Comparison of ENCODE assay signal across 10 cellular contexts in the genomic region with DNA sequence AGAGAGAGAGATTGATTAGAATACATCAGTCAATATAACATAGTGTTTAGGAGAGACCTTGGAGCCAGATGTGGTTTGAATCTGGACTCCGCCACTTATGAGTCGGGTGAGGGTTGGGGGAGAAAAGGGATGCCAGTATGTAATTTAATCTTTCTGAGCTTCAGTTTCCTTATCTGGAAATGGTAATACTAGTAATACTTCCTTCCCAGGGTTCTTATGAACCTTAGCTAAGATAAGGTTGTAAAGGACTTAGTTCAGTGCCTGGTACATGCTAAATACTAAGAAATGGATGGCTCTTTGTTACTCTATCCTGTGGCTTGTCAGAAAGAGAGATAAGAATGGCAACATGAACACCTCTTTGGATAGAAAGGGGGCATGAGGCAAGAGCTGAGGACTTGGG.
DNase-seq lines count a peak whose midpoint lies in the region; ATAC-seq, FAIRE-seq and TF ChIP-seq lines count a peak whose summit lies in the region.
"Had no signal": no experiment of that assay in that cellular context is flagged by ENCODE, and none has a peak within 500 bp of the region (broad histone marks: within the 10 kb centered on the region; RNA-seq: fewer than 3 reads in every experiment).

No MANE protein-coding gene starts in this region.

- no TSS peak for BruUV-seq in HepG2 (replicated peaks; lab: Mats Ljungman, UMichigan)

- TF ChIP-seq CTCF in coronary artery (IDR thresholded peaks at IDR 0.05): no peak
- TF ChIP-seq CTCF in tibial artery (IDR thresholded peaks at IDR 0.05): no peak
- no peak for TF ChIP-seq CTCF in HepG2 (CRISPR knock-in tag; IDR thresholded peaks at IDR 0.05)

- H4K20me1 ChIP-seq in HepG2 (ENCODE audit: insufficient read depth, low read length): no peaks in the 10 kb centered on the region

- H3K79me2 ChIP-seq in HepG2 (ENCODE audit: insufficient read depth, low read length): no peaks in the 10 kb centered on the region

- no peak for TF ChIP-seq RAD21 in HepG2 (CRISPR knock-in tag; IDR thresholded peaks at IDR 0.05)

- H3K9ac ChIP-seq in HepG2 (ENCODE audit: insufficient read depth, low read depth, low read length): no peak overlapping the region

- no peak for TF ChIP-seq EP300 in HepG2 (IDR thresholded peaks at IDR 0.05; ENCODE audit: low read depth in 2 of 2, low read length in 2 of 2)
- TF ChIP-seq EP300 in HepG2 (CRISPR knock-in tag; IDR thresholded peaks at IDR 0.05; ENCODE audit: borderline replicate concordance): no peak

- no peaks in the 10 kb centered on the region for H3K9me3 ChIP-seq in muscle layer of duodenum (ENCODE audit: control insufficient read depth in 1 of 2, low read length in 2 of 2)
- H3K9me3 ChIP-seq in tibial artery: no peaks in the 10 kb centered on the region
- no peaks in the 10 kb centered on the region for H3K9me3 ChIP-seq in HepG2 (ENCODE audit: low read length)

- POLR2A ChIA-PET in HepG2 (lab: Yijun Ruan, JAX): no interaction called here

- H3K27ac ChIP-seq in coronary artery (peak overlapping the region; percentile 51 to 87), muscle layer of duodenum (ENCODE audit: low read length) (peak overlapping the region; percentile 70), tibial artery (peak overlapping the region; percentile 62 to 72), HepG2 (ENCODE audit: extremely low read length, insufficient read depth, low read length) (no peak overlapping the region)

- no peak for FAIRE-seq in HepG2 (lab: Jason Lieb, UNC)

- TF ChIP-seq POLR2A in HepG2 (IDR thresholded peaks at IDR 0.05; ENCODE audit: insufficient read depth in 1 of 2, low read depth in 2 of 2, low read length in 2 of 2): no peak

- no peak overlapping the region for H3K4me3 ChIP-seq in coronary artery
- H3K4me3 ChIP-seq in muscle layer of duodenum (ENCODE audit: low read depth in 1 of 2, low read length in 2 of 2): no peak overlapping the region
- no peak overlapping the region for H3K4me3 ChIP-seq in tibial artery
- no peak overlapping the region for H3K4me3 ChIP-seq in HepG2 (replicated peaks in 1 of 3; ENCODE audit: insufficient read depth in 1 of 3, low read depth in 2 of 3, low read length in 3 of 3)

- H2AFZ ChIP-seq in HepG2 (ENCODE audit: low read length): no peak overlapping the region

- no peak overlapping the region for H3K4me2 ChIP-seq in HepG2 (ENCODE audit: low read depth, low read length)

- 56% methylated on average over 2 of the region's 2 CpGs for WGBS in HepG2 (ENCODE audit: low lambda C conversion rate)

- no peaks in the 10 kb centered on the region for H3K27me3 ChIP-seq in muscle layer of duodenum (ENCODE audit: low read depth, low read length)
- no peaks in the 10 kb centered on the region for H3K27me3 ChIP-seq in tibial artery
- no peaks in the 10 kb centered on the region; a peak in 2 of 5 replicates for H3K27me3 ChIP-seq in HepG2 (ENCODE audit: control insufficient read depth in 1 of 2, insufficient read depth in 2 of 2, low read length in 2 of 2)

- intact Hi-C loops in tibial artery (cut with DNase I; ENCODE audit: low total_unique reads) (no loop called here), HepG2 (cut with micrococcal nuclease; ENCODE audit: unreplicated experiment) (no loop called here)

- DNase-seq in NCI-H226 (peak; percentile 68), coronary artery (ENCODE audit: low spot score) (no peak), tibial artery (no peak), HepG2 (ENCODE audit: low spot score) (no peak), NCI-H345 (lab: John Stamatoyannopoulos, UW) (no peak), ureter (ENCODE audit: low spot score) (no peak)
- DNase-seq: activated naive CD4-positive, alpha-beta T cell treated with Interleukin-2 at 50 U/mL for 16 hours; COR-L47; stimulated activated CD4-positive, alpha-beta T cell treated with anti-CD3 and anti-CD28 coated beads, Interleukin-2, amount 100 ng/mL, for 48 hours had no signal

- in situ Hi-C loops in HepG2 (cut with HindIII; ENCODE audit: extremely low pct_ligation_motif_present, low pct_unique_long_range_greater_than_20kb): no loop called here

- CTCF ChIA-PET in HepG2 (lab: Yijun Ruan, JAX; ENCODE audit: low intra/inter-chr PET ratio, low total read pairs): no interaction called here

- no peaks in the 10 kb centered on the region for H3K36me3 ChIP-seq in muscle layer of duodenum (ENCODE audit: control insufficient read depth in 1 of 2, insufficient read depth in 2 of 2, low read length in 2 of 2)
- no peaks in the 10 kb centered on the region for H3K36me3 ChIP-seq in tibial artery
- no peaks in the 10 kb centered on the region for H3K36me3 ChIP-seq in HepG2 (replicated peaks in 1 of 2; ENCODE audit: control insufficient read depth in 1 of 2, insufficient read depth in 2 of 2, low read length in 2 of 2)

- H3K4me1 ChIP-seq in muscle layer of duodenum (ENCODE audit: control insufficient read depth in 1 of 2, insufficient read depth in 2 of 2, low read length in 2 of 2) (peaks cover 24 to 37% of the 10 kb centered on the region in 2 donors), tibial artery (peaks cover 0 to 40% (median 30%) of the 10 kb centered on the region in 4 donors), HepG2 (ENCODE audit: insufficient read depth, low read length) (no peaks in the 10 kb centered on the region)

- no peak for ATAC-seq in HepG2

TF ChIP-seq in HepG2, 621 proteins besides CTCF, POLR2A, EP300 and RAD21 (continues in another document):
- TF ChIP-seq ZNF883 (CRISPR knock-in tag; IDR thresholded peaks at IDR 0.05; ENCODE audit: not compliant biosample characterization) (no peak), TBX2 (CRISPR knock-in tag; IDR thresholded peaks at IDR 0.05; ENCODE audit: borderline replicate concordance) (no peak), KLF9 (CRISPR knock-in tag; IDR thresholded peaks at IDR 0.05; ENCODE audit: low read depth) (no peak), TARDBP (CRISPR knock-in tag; IDR thresholded peaks at IDR 0.05) (no peak), ZBTB3 (CRISPR knock-in tag; IDR thresholded peaks at IDR 0.05; ENCODE audit: borderline replicate concordance, low read depth) (no peak), ZNF550 (CRISPR knock-in tag; IDR thresholded peaks at IDR 0.05; ENCODE audit: borderline replicate concordance) (no peak), CHD2 (IDR thresholded peaks at IDR 0.05; ENCODE audit: low read depth, low read length) (no peak)
- TF ChIP-seq, protein P1, sequence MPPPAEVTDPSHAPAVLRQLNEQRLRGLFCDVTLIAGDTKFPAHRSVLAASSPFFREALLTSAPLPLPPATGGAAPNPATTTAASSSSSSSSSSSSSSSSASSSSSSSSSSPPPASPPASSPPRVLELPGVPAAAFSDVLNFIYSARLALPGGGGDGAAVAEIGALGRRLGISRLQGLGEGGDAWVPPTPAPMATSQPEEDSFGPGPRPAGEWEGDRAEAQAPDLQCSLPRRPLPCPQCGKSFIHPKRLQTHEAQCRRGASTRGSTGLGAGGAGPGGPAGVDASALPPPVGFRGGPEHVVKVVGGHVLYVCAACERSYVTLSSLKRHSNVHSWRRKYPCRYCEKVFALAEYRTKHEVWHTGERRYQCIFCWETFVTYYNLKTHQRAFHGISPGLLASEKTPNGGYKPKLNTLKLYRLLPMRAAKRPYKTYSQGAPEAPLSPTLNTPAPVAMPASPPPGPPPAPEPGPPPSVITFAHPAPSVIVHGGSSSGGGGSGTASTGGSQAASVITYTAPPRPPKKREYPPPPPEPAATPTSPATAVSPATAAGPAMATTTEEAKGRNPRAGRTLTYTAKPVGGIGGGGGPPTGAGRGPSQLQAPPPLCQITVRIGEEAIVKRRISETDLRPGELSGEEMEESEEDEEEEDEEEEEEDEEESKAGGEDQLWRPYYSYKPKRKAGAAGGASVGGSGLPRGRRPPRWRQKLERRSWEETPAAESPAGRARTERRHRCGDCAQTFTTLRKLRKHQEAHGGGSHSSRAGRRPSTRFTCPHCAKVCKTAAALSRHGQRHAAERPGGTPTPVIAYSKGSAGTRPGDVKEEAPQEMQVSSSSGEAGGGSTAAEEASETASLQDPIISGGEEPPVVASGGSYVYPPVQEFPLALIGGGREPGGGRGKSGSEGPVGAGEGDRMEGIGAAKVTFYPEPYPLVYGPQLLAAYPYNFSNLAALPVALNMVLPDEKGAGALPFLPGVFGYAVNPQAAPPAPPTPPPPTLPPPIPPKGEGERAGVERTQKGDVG (CRISPR knock-in tag; IDR thresholded peaks at IDR 0.05; ENCODE audit: borderline replicate concordance): no peak
- TF ChIP-seq, protein P2, sequence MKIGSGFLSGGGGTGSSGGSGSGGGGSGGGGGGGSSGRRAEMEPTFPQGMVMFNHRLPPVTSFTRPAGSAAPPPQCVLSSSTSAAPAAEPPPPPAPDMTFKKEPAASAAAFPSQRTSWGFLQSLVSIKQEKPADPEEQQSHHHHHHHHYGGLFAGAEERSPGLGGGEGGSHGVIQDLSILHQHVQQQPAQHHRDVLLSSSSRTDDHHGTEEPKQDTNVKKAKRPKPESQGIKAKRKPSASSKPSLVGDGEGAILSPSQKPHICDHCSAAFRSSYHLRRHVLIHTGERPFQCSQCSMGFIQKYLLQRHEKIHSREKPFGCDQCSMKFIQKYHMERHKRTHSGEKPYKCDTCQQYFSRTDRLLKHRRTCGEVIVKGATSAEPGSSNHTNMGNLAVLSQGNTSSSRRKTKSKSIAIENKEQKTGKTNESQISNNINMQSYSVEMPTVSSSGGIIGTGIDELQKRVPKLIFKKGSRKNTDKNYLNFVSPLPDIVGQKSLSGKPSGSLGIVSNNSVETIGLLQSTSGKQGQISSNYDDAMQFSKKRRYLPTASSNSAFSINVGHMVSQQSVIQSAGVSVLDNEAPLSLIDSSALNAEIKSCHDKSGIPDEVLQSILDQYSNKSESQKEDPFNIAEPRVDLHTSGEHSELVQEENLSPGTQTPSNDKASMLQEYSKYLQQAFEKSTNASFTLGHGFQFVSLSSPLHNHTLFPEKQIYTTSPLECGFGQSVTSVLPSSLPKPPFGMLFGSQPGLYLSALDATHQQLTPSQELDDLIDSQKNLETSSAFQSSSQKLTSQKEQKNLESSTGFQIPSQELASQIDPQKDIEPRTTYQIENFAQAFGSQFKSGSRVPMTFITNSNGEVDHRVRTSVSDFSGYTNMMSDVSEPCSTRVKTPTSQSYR (CRISPR knock-in tag; IDR thresholded peaks at IDR 0.05; ENCODE audit: borderline replicate concordance): no peak
- TF ChIP-seq, protein P3, sequence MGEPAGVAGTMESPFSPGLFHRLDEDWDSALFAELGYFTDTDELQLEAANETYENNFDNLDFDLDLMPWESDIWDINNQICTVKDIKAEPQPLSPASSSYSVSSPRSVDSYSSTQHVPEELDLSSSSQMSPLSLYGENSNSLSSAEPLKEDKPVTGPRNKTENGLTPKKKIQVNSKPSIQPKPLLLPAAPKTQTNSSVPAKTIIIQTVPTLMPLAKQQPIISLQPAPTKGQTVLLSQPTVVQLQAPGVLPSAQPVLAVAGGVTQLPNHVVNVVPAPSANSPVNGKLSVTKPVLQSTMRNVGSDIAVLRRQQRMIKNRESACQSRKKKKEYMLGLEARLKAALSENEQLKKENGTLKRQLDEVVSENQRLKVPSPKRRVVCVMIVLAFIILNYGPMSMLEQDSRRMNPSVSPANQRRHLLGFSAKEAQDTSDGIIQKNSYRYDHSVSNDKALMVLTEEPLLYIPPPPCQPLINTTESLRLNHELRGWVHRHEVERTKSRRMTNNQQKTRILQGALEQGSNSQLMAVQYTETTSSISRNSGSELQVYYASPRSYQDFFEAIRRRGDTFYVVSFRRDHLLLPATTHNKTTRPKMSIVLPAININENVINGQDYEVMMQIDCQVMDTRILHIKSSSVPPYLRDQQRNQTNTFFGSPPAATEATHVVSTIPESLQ (CRISPR knock-in tag; conservative IDR thresholded peaks at IDR 0.05): no peak
